18 cellular contexts compared by ENCODE assay signal in the genomic region with DNA sequence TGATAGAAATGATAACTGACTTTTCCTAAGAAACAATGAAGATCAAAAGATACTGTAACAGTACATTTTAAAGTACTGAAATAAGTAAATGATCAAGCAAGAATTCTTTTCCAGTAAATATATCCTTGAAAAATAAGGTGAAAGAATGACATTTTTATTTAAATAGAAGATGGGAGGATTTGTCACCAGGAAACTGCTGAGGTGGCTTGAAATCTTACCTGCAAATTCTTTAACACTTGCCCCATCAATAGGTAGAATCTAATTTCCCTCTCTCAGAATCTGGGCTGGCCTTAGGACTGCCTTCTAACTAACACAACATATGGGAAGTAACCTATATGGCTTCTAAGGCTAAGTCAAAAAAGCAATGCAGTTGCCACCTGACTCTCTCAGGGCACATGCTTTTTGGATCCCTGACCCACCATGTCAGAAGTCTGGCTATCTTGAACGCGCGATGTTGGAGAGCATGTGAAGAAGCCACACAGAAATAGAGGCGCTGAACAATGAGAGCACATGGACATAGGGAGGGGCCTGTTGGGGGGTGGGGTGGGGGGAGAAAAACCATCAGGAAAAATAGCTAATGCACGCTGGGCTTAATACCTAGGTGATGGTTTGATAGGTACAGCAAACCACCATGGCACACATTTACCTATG. TPM values are rescaled to one million over a fixed set of nuclear protein-coding genes. Genes with fewer than 3 reads are reported as not detected.
DNase-seq lines count a peak whose midpoint lies in the region; ATAC-seq, FAIRE-seq and TF ChIP-seq lines count a peak whose summit lies in the region.
"Had no signal": no experiment of that assay in that cellular context is flagged by ENCODE, and none has a peak within 500 bp of the region (broad histone marks: within the 10 kb centered on the region; RNA-seq: fewer than 3 reads in every experiment).

No MANE protein-coding gene starts in this region.

- intact Hi-C loops in IMR-90 (cut with micrococcal nuclease) (no loop called here), left ventricle myocardium superior (cut with micrococcal nuclease) (no loop called here)

- peaks cover 4% of the 10 kb centered on the region; the same call in 1 of the 3 replicates for H3K9me3 ChIP-seq in A549
- peaks cover 3% of the 10 kb centered on the region; the same call in 1 of the 2 replicates for H3K9me3 ChIP-seq in IMR-90 (ENCODE audit: control insufficient read depth, insufficient read depth, low read length)

- no TSS peak for BruUV-seq in IMR-90 (replicated peaks; lab: Mats Ljungman, UMichigan)

- dilution Hi-C loops in IMR-90 (cut with HindIII; ENCODE audit: low sequenced_read_pairs, unreplicated experiment) = no loop called here

- peak overlapping the region; percentile 8 to 28 for H3K4me3 Mint-ChIP-seq in effector memory CD8-positive, alpha-beta T cell
- H3K4me3 Mint-ChIP-seq in T-cell = no peak overlapping the region

- peaks cover 13 to 27% of the 10 kb centered on the region in 2 donors for H3K4me1 Mint-ChIP-seq in effector memory CD8-positive, alpha-beta T cell (ENCODE audit: low read depth in 2 of 2)
- H3K4me1 Mint-ChIP-seq in T-cell = peaks cover 0 to 14% (median 10%) of the 10 kb centered on the region in 3 donors

- no peaks in the 10 kb centered on the region for H3K36me3 Mint-ChIP-seq in effector memory CD8-positive, alpha-beta T cell (ENCODE audit: insufficient read depth)
- H3K36me3 Mint-ChIP-seq in T-cell = no peaks in the 10 kb centered on the region
- H3K36me3 Mint-ChIP-seq: CD4-positive, CD25-positive, alpha-beta regulatory T cell had no signal

- ATAC-seq in A549 = no peak
- ATAC-seq in IMR-90 (ENCODE audit: low read depth) = no peak
- ATAC-seq in effector memory CD8-positive, alpha-beta T cell (replicated peaks) = no peak
- peak; percentile 73 for ATAC-seq in left ventricle myocardium superior
- ATAC-seq in T-cell (replicated peaks in 1 of 4) = no peak
- no peak for ATAC-seq in GM18520 (IDR thresholded peaks at IDR 0.05; ENCODE audit: unreplicated experiment)
- ATAC-seq in HG02642 (IDR thresholded peaks at IDR 0.05; ENCODE audit: poor library complexity, unreplicated experiment) = no peak
- ATAC-seq: SK-N-SH treated with all-trans-retinoic acid at 6 μM for 48 hours had no signal

- H4K8ac ChIP-seq in IMR-90 (ENCODE audit: low read depth in 2 of 2, low read length in 2 of 2) = no peak overlapping the region

- H2BK120ac ChIP-seq in IMR-90 (ENCODE audit: low read depth, low read length) = no peak overlapping the region

- no peak overlapping the region for H2AK5ac ChIP-seq in IMR-90 (ENCODE audit: low read depth, low read length)

- H4K5ac ChIP-seq in IMR-90 (ENCODE audit: low read depth, low read length) = no peak overlapping the region

- no peak overlapping the region for H4K91ac ChIP-seq in IMR-90 (ENCODE audit: insufficient read depth, low read depth, low read length)

- no peak overlapping the region for H2BK20ac ChIP-seq in IMR-90 (ENCODE audit: low read depth, low read length)

- H3K4me2 ChIP-seq in A549 (no peak overlapping the region), IMR-90 (ENCODE audit: low read depth, low read length) (no peak overlapping the region)
- H3K4me2 ChIP-seq: PC-9 had no signal

- no peak for DNase-seq in A549 (ENCODE audit: low read depth in 1 of 2, low spot score in 1 of 2)
- DNase-seq in IMR-90 = no peak
- DNase-seq in effector memory CD8-positive, alpha-beta T cell = no peak
- no peak for DNase-seq in left ventricle myocardium superior
- no peak for DNase-seq in NCI-H446 (lab: John Stamatoyannopoulos, UW)
- no peak for DNase-seq in T-cell
- DNase-seq: CD4-positive, CD25-positive, alpha-beta regulatory T cell; DMS79 treated with DMSO at 0.1 percent for 48 hours; KG1; NCI-H1092; NCI-H1436 treated with DMSO at 0.1 percent for 48 hours; NCI-H2029; NCI-H526 treated with DMSO at 0.1 percent for 48 hours; PC-9 had no signal

- TF ChIP-seq POLR2A in A549 (IDR thresholded peaks at IDR 0.05; ENCODE audit: low read length) = no peak
- no peak for TF ChIP-seq POLR2A in IMR-90 (IDR thresholded peaks at IDR 0.05; ENCODE audit: low read depth, low read length)

- no peaks in the 10 kb centered on the region for H3K79me1 ChIP-seq in IMR-90 (ENCODE audit: low read depth in 1 of 2, low read length in 2 of 2)

- no peak overlapping the region for H2BK5ac ChIP-seq in IMR-90 (ENCODE audit: low read depth, low read length, poor library complexity, severe bottlenecking)

- H2AK9ac ChIP-seq in IMR-90 (replicated peaks; ENCODE audit: low read depth, low read length, poor library complexity) = no peak overlapping the region

- H3K14ac ChIP-seq in IMR-90 (replicated peaks; ENCODE audit: low read depth, low read length) = no peak overlapping the region

- no peak overlapping the region for H3K4me3 ChIP-seq in A549
- no peak overlapping the region for H3K4me3 ChIP-seq in IMR-90 (ENCODE audit: insufficient read depth, low read depth, low read length)
- H3K4me3 ChIP-seq: PC-9 had no signal

- H3K18ac ChIP-seq in IMR-90 (ENCODE audit: low read depth, low read length) = no peak overlapping the region

- peak overlapping the region; percentile 65 to 66 for H3K27ac Mint-ChIP-seq in effector memory CD8-positive, alpha-beta T cell
- H3K27ac Mint-ChIP-seq in T-cell = peak overlapping the region in 1 of 2 donors; percentile 25
- H3K27ac Mint-ChIP-seq: CD4-positive, CD25-positive, alpha-beta regulatory T cell had no signal

- in situ Hi-C loops in IMR-90 (cut with MboI; ENCODE audit: low sequenced_read_pairs) = no loop called here

- 87% methylated on average over 5 of the region's 5 CpGs for WGBS in A549 (ENCODE audit: missing lambda C conversion rate)
- WGBS in IMR-90 (ENCODE audit: extremely low coverage in 2 of 2, insufficient read length in 1 of 2), 2 experiments = no CpG with 5 or more reads among the region's 5 CpGs

- POLR2A ChIA-PET in A549 (lab: Yijun Ruan, JAX) (interaction anchor here (0.6 kb wide), 1 partner anchor 74 kb away, joined by 3 read pairs; a partner anchor contains a TSS), IMR-90 (lab: Charles Lee; ENCODE audit: unreplicated experiment) (no interaction called here), T-cell (lab: Charles Lee) (no interaction called here)

- CTCF ChIA-PET in A549 (lab: Yijun Ruan, JAX) (interaction anchor here (1.0 to 9.7 kb wide), 4 partner anchors 17 to 110 kb away, joined by 3 to 93 read pairs (median 6); no protein-coding TSS in a partner anchor), IMR-90 (lab: Yijun Ruan, JAX) (no interaction called here), T-cell (lab: Charles Lee) (no interaction called here)

- H3K4me1 ChIP-seq in A549 = 0 out of 3 replicates have a peak, but pooled peaks cover 3% of the 10 kb centered on the region
- no peaks in the 10 kb centered on the region for H3K4me1 ChIP-seq in IMR-90 (ENCODE audit: control insufficient read depth, insufficient read depth, low read length)

- FAIRE-seq in A549 (lab: Jason Lieb, UNC) = no peak

- no peak for TF ChIP-seq CTCF in A549 (IDR thresholded peaks at IDR 0.05)
- no peak for TF ChIP-seq CTCF in IMR-90 (conservative IDR thresholded peaks at IDR 0.05; ENCODE audit: low read depth, low read length)

- H3K9me1 ChIP-seq in IMR-90 (ENCODE audit: insufficient read depth, low read length) = no peaks in the 10 kb centered on the region

- H3K27ac ChIP-seq in A549 (no peak overlapping the region), IMR-90 (ENCODE audit: insufficient read depth, low read length) (no peak overlapping the region)
- H3K27ac ChIP-seq: PC-9 had no signal

- no peak overlapping the region for H2BK15ac ChIP-seq in IMR-90 (ENCODE audit: low read depth, low read length)

- no peak overlapping the region for H3K9ac ChIP-seq in IMR-90 (ENCODE audit: low read depth, low read length)

- H3K36me3 ChIP-seq in IMR-90 (ENCODE audit: control insufficient read depth, insufficient read depth, low read length) = no peaks in the 10 kb centered on the region

- peaks cover 19% of the 10 kb centered on the region for H3K27me3 ChIP-seq in IMR-90 (ENCODE audit: control insufficient read depth, insufficient read depth, low read length)

- no peaks in the 10 kb centered on the region for H4K20me1 ChIP-seq in IMR-90 (ENCODE audit: insufficient read depth, low read length)

- no peak overlapping the region for H2AFZ ChIP-seq in IMR-90 (replicated peaks; ENCODE audit: low read length, poor library complexity)
- H2AFZ ChIP-seq: PC-9 had no signal

- H3K27me3 Mint-ChIP-seq in effector memory CD8-positive, alpha-beta T cell = no peaks in the 10 kb centered on the region
- peaks cover 0 to 5% of the 10 kb centered on the region in 2 donors for H3K27me3 Mint-ChIP-seq in T-cell

- H3K9me3 Mint-ChIP-seq in effector memory CD8-positive, alpha-beta T cell = no peaks in the 10 kb centered on the region
- H3K9me3 Mint-ChIP-seq in T-cell = no peaks in the 10 kb centered on the region

- no peak for TF ChIP-seq RAD21 in A549 (conservative IDR thresholded peaks at IDR 0.05 in 1 of 2, IDR thresholded peaks at IDR 0.05 in 1 of 2)
- no peak for TF ChIP-seq RAD21 in IMR-90 (IDR thresholded peaks at IDR 0.05; ENCODE audit: low read length)

- no peak for TF ChIP-seq EP300 in A549 (IDR thresholded peaks at IDR 0.05)

- no peak overlapping the region for H3K4ac ChIP-seq in IMR-90 (ENCODE audit: low read depth, low read length)

- H3K56ac ChIP-seq in IMR-90 (ENCODE audit: extremely low read depth, insufficient read depth, low read length) = no peak overlapping the region

- no peak overlapping the region for H3K23ac ChIP-seq in IMR-90 (ENCODE audit: low read depth, low read length)

RNA-seq across cellular contexts. Expression of a gene that starts 11.5 kb away (rescaled TPM):
- 0.16 and 0.21 TPM in 2 replicates for polyA plus RNA-seq in A549 (2011; rRNA removed)
- polyA plus RNA-seq in A549 (2012; cell fraction: cytosol; rRNA removed) = 0.09 and 0.14 TPM in 2 replicates
- 0.48 and 0.59 TPM in 2 replicates for polyA plus RNA-seq in A549 (2012; cell fraction: nucleus; rRNA removed)
- polyA plus RNA-seq in A549 (2017; fragmentation: RNase III; extraction: RNeasy Plus Mini Kit Qiagen cat#74134 plus additional on column Dnase treatment) = 0.03 to 0.15 TPM (median 0.05 TPM) in 3 replicates
- polyA minus RNA-seq in A549 (2011; rRNA and poly(A)+ RNA removed) = not detected in 2 replicates
- not detected in 2 replicates for total RNA-seq in IMR-90 (2012; rRNA removed)
- 0.02 and 0.03 TPM in 2 replicates for polyA plus RNA-seq in IMR-90 (2012; rRNA removed)
- polyA plus RNA-seq in IMR-90 (2012; cell fraction: cytosol; rRNA removed) = not detected in 2 replicates
- 0.22 TPM in 1 of 2 replicates, not detected in the other for polyA plus RNA-seq in IMR-90 (2012; cell fraction: nucleus; rRNA removed; ENCODE audit: low replicate concordance)
- total RNA-seq in left ventricle myocardium superior = 0.05 TPM
- total RNA-seq in T-cell = not detected

RNA-seq across cellular contexts. Expression of a gene that starts 41.5 kb away (rescaled TPM):
- polyA plus RNA-seq in A549 (2011; rRNA removed) (0.13 and 0.25 TPM in 2 replicates), A549 (2017; fragmentation: RNase III; extraction: RNeasy Plus Mini Kit Qiagen cat#74134 plus additional on column Dnase treatment) (0.05 to 0.07 TPM in 2 of 3 replicates, not detected in the other), IMR-90 (2012; rRNA removed) (0.27 and 0.32 TPM in 2 replicates)
- 0.08 TPM in 1 of 2 replicates, not detected in the other for polyA plus RNA-seq in A549 (2012; cell fraction: cytosol; rRNA removed)
- 0.05 and 0.11 TPM in 2 replicates for polyA plus RNA-seq in A549 (2012; cell fraction: nucleus; rRNA removed)
- 0.12 TPM in 1 of 2 replicates, not detected in the other for polyA minus RNA-seq in A549 (2011; rRNA and poly(A)+ RNA removed)
- total RNA-seq in IMR-90 (2012; rRNA removed) (under 0.01 and 0.18 TPM in 2 replicates), left ventricle myocardium superior (85.9 TPM), T-cell (10 to 100 TPM; 29.0 to 50.4 (median 32.6) TPM)
- 0.01 and 0.09 TPM in 2 replicates for polyA plus RNA-seq in IMR-90 (2012; cell fraction: cytosol; rRNA removed)
- polyA plus RNA-seq in IMR-90 (2012; cell fraction: nucleus; rRNA removed; ENCODE audit: low replicate concordance) = 0.37 and 1.4 TPM in 2 replicates
- total RNA-seq: H4 had no signal

Comparison
In these comparisons a context has a peak if more than half of its experiments do, and no peak if none do; other contexts are left out.
1. H3K4me3 Mint-ChIP-seq: peak in effector memory CD8-positive, alpha-beta T cell (2 of 2); none in T-cell (0 of 3).
2. RNA of a gene that starts 41.5 kb away (total RNA-seq): 85.9 TPM in left ventricle myocardium superior (single experiment) and 29.0 to 50.4 TPM in T-cell; under 0.01 to 0.18 TPM in IMR-90; every median in the first group is over 10 times any median in the second.